In genomic region chr12:80472912-80473500, GRCh38 we compare ENCODE assay signal across 8 cellular contexts. TPM values are rescaled to one million over a fixed set of nuclear protein-coding genes. Genes with fewer than 3 reads are reported as not detected.
DNase-seq lines count a peak whose midpoint lies in the region; ATAC-seq and TF ChIP-seq lines count a peak whose summit lies in the region.

No MANE protein-coding gene starts in this region.

- intact Hi-C loops in left lung (cut with DNase I) = no loop called here

- no peaks in the 10 kb centered on the region for H3K36me3 ChIP-seq in left lung

- no peaks in the 10 kb centered on the region for H3K27me3 ChIP-seq in left lung

- H3K9me3 ChIP-seq in left lung = no peaks in the 10 kb centered on the region

- DNase-seq in NCI-H2196 (lab: John Stamatoyannopoulos, UW; ENCODE audit: unreplicated experiment) (peak; percentile 9), astrocyte of the spinal cord (ENCODE audit: low read depth, low spot score) (peak; percentile 84), left lung (no peak)
- DNase-seq in activated CD4-positive, alpha-beta T cell treated with anti-CD3 and anti-CD28 coated beads, Interleukin-2, amount 50 U/mL, for 1 hour = no peak

- H3K27ac ChIP-seq in left lung = no peak overlapping the region

- in situ Hi-C loops in astrocyte of the spinal cord (cut with HindIII; ENCODE audit: low sequenced_read_pairs) = no loop called here

- TF ChIP-seq CTCF in GM12872 (IDR thresholded peaks at IDR 0.05; ENCODE audit: insufficient read depth, low read depth, low read length) (peak; percentile 54; the same call in 2 of the 3 replicates), astrocyte of the spinal cord (IDR thresholded peaks at IDR 0.05; ENCODE audit: low read depth, low read length) (peak; percentile 52), left lung (IDR thresholded peaks at IDR 0.05) (no peak)

- H3K4me3 ChIP-seq in astrocyte of the spinal cord (ENCODE audit: low read depth, low read length) = no peak overlapping the region
- H3K4me3 ChIP-seq in left lung = no peak overlapping the region

- H3K4me1 ChIP-seq in left lung = no peaks in the 10 kb centered on the region

- ATAC-seq in HG02610 (IDR thresholded peaks at IDR 0.05; ENCODE audit: unreplicated experiment) (peak; percentile 72), left lung (peak; percentile 81), HG02852 (IDR thresholded peaks at IDR 0.05; ENCODE audit: unreplicated experiment) (no peak)
- ATAC-seq in activated CD4-positive, CD25-positive, alpha-beta regulatory T cell treated with anti-CD3 and anti-CD28 coated beads, Interleukin-2, amount 50 U/mL, for 24 hours = no peak

RNA-seq across cellular contexts. Expression of gene PTPRQ, which starts 29.0 kb away (rescaled TPM):
- total RNA-seq in left lung = 1 to 10 TPM in 1 of 2 donors, under 1 TPM in 1; 0.79 to 1.1 TPM

Comparison
In these comparisons a context has a peak if more than half of its experiments do, and no peak if none do; other contexts are left out.
1. CTCF ChIP-seq: peak in GM12872 (single experiment) and astrocyte of the spinal cord (single experiment); none in left lung (0 of 2).
2. ATAC-seq: peak in HG02610 (single experiment) and left lung (single experiment); none in HG02852 (single experiment) and activated CD4-positive, CD25-positive, alpha-beta regulatory T cell treated with anti-CD3 and anti-CD28 coated beads, Interleukin-2, amount 50 U/mL, for 24 hours (0 of 2).
3. DNase-seq: peak in NCI-H2196 (single experiment) and astrocyte of the spinal cord (single experiment); none in left lung (0 of 2) and activated CD4-positive, alpha-beta T cell treated with anti-CD3 and anti-CD28 coated beads, Interleukin-2, amount 50 U/mL, for 1 hour (single experiment).